19 cellular contexts compared by ENCODE assay signal in the genomic region with DNA sequence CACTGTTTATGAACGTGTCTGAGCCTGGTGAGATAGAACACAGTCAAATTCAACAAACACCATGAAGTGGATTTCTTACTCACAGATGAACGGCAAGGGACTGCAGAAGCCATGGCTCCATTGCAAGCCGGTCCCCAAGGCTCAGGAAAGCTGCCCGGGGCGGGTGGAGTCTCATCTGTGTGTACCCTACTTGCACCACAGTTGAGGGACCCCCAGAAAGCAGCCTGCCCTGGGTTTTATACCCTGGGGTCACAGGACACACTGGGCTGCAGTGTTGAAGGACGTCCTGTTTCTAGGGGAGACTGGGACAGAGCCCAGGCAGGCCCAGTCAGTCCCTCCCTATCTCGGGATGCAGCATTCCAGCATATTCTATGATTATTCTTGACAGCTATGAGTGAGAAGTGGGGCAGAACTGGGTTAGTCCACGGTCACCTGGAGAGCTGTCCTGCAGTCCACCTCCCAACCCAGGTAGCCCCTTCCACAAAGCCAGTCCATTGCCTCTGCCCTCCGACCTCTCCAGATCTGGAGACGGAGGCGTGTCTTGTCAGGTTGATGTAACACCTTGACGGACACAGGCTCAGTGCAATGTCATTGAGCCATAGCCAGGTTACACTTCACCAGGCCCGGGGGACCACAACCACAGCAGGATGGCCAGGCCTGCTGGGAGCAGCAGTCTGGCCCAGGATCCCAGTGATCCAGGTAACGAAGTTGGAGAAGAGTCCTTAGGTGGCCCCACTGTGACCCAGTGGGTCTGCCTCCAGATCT. TPM values are rescaled to one million over a fixed set of nuclear protein-coding genes. Genes with fewer than 3 reads are reported as not detected.
A peak's percentile ranks its signal among the peaks of the same experiment; 100 is the strongest.
DNase-seq lines count a peak whose midpoint lies in the region; ATAC-seq and TF ChIP-seq lines count a peak whose summit lies in the region.
"Had no signal": no experiment of that assay in that cellular context is flagged by ENCODE, and none has a peak within 500 bp of the region (broad histone marks: within the 10 kb centered on the region; RNA-seq: fewer than 3 reads in every experiment).

No MANE protein-coding gene starts in this region.

- peaks cover 5% of the 10 kb centered on the region for H3K36me3 Mint-ChIP-seq in activated T-cell treated with anti-CD3 and anti-CD28 coated beads, Interleukin-2, amount 50 U/mL, for 24 hours (ENCODE audit: low read depth)
- H3K36me3 Mint-ChIP-seq in activated naive CD8-positive, alpha-beta T cell, result peaks cover 2% of the 10 kb centered on the region
- peaks cover 3% of the 10 kb centered on the region for H3K36me3 Mint-ChIP-seq in progenitor cell of endocrine pancreas (ENCODE audit: insufficient read depth)
- H3K36me3 Mint-ChIP-seq: CD8-positive, alpha-beta T cell had no signal

- TF ChIP-seq CTCF in progenitor cell of endocrine pancreas (IDR thresholded peaks at IDR 0.05; ENCODE audit: unreplicated experiment), result no peak

- intact Hi-C loops in left colon (cut with DNase I, micrococcal nuclease), result no loop called here

- H3K36me3 ChIP-seq in mesodermal cell (ENCODE audit: control insufficient read depth, insufficient read depth, low read length), result no peaks in the 10 kb centered on the region
- H3K36me3 ChIP-seq: BLaER1 had no signal

- no peak overlapping the region for H3K4me3 Mint-ChIP-seq in activated T-cell treated with anti-CD3 and anti-CD28 coated beads, Interleukin-2, amount 50 U/mL, for 24 hours
- H3K4me3 Mint-ChIP-seq in activated naive CD8-positive, alpha-beta T cell, result peak overlapping the region; percentile 35
- H3K4me3 Mint-ChIP-seq in progenitor cell of endocrine pancreas (ENCODE audit: low read depth), result no peak overlapping the region
- H3K4me3 Mint-ChIP-seq: CD8-positive, alpha-beta T cell had no signal

- H3K27ac ChIP-seq in mesodermal cell (ENCODE audit: low read depth, low read length, severe bottlenecking), result peak overlapping the region; percentile 68
- H3K27ac ChIP-seq: BLaER1, KMS-11, RWPE1 had no signal

- no peak for DNase-seq in activated T-cell treated with anti-CD3 and anti-CD28 coated beads, Interleukin-2, amount 50 U/mL, for 24 hours
- no peak for DNase-seq in activated T-cell treated with anti-CD3 and anti-CD28 coated beads, Interleukin-2, amount 50 U/mL, for 48 hours
- no peak for DNase-seq in progenitor cell of endocrine pancreas (ENCODE audit: low spot score, unreplicated experiment)
- no peak for DNase-seq in left colon
- DNase-seq in kidney tubule cell (ENCODE audit: low spot score), result no peak
- DNase-seq: NCI-H1048, NCI-H1436 treated with DMSO at 0.1 percent for 48 hours, NCI-H2029 treated with DMSO at 0.1 percent for 48 hours, NCI-H2171 treated with DMSO at 0.1 percent for 48 hours, NCI-H510A, NCI-H774, PC-3 had no signal

- ATAC-seq in left colon (no peak), HG03571 (IDR thresholded peaks at IDR 0.05; ENCODE audit: unreplicated experiment) (no peak)
- ATAC-seq: CD8-positive, alpha-beta T cell; PC-3 had no signal

- H3K9me3 Mint-ChIP-seq in activated T-cell treated with anti-CD3 and anti-CD28 coated beads, Interleukin-2, amount 50 U/mL, for 24 hours, result no peaks in the 10 kb centered on the region
- H3K9me3 Mint-ChIP-seq in activated naive CD8-positive, alpha-beta T cell (ENCODE audit: low read depth), result no peaks in the 10 kb centered on the region
- no peaks in the 10 kb centered on the region for H3K9me3 Mint-ChIP-seq in progenitor cell of endocrine pancreas (ENCODE audit: low read depth)
- H3K9me3 Mint-ChIP-seq: CD8-positive, alpha-beta T cell had no signal

- peaks cover 7% of the 10 kb centered on the region for H3K4me1 ChIP-seq in mesodermal cell (ENCODE audit: control insufficient read depth, insufficient read depth, low read length, poor library complexity, severe bottlenecking)

- H3K27ac Mint-ChIP-seq in activated T-cell treated with anti-CD3 and anti-CD28 coated beads, Interleukin-2, amount 50 U/mL, for 24 hours, result peak overlapping the region; percentile 40
- H3K27ac Mint-ChIP-seq in activated naive CD8-positive, alpha-beta T cell, result no peak overlapping the region
- peak overlapping the region; percentile 73 for H3K27ac Mint-ChIP-seq in progenitor cell of endocrine pancreas
- H3K27ac Mint-ChIP-seq: CD8-positive, alpha-beta T cell had no signal

- no peaks in the 10 kb centered on the region for H3K9me3 ChIP-seq in mesodermal cell (ENCODE audit: control insufficient read depth, low read length)
- H3K9me3 ChIP-seq: BLaER1 had no signal

- H3K4me3 ChIP-seq in mesodermal cell (ENCODE audit: extremely low read depth, insufficient read depth, low read length, poor library complexity, severe bottlenecking), result no peak overlapping the region
- H3K4me3 ChIP-seq: BLaER1 had no signal

- peaks cover 32% of the 10 kb centered on the region for H3K4me1 Mint-ChIP-seq in activated T-cell treated with anti-CD3 and anti-CD28 coated beads, Interleukin-2, amount 50 U/mL, for 24 hours (ENCODE audit: low read depth)
- H3K4me1 Mint-ChIP-seq in activated naive CD8-positive, alpha-beta T cell (ENCODE audit: low read depth), result peaks cover 19% of the 10 kb centered on the region
- peaks cover 13% of the 10 kb centered on the region for H3K4me1 Mint-ChIP-seq in progenitor cell of endocrine pancreas (ENCODE audit: low read depth)

- WGBS in mesodermal cell (ENCODE audit: insufficient coverage in 2 of 2), 2 experiments, result 95 to 98% methylated on average over 11 of the region's 14 CpGs

- no peaks in the 10 kb centered on the region for H3K27me3 Mint-ChIP-seq in activated T-cell treated with anti-CD3 and anti-CD28 coated beads, Interleukin-2, amount 50 U/mL, for 24 hours
- no peaks in the 10 kb centered on the region for H3K27me3 Mint-ChIP-seq in activated naive CD8-positive, alpha-beta T cell
- H3K27me3 Mint-ChIP-seq in progenitor cell of endocrine pancreas, result no peaks in the 10 kb centered on the region

RNA-seq across cellular contexts. Expression of a gene that starts 35.5 kb away (rescaled TPM):
- 34.2 TPM for polyA plus RNA-seq in mesodermal cell (2013, experiment 1 of 2)
- polyA plus RNA-seq in mesodermal cell (2013, experiment 2 of 2), result 31.3 TPM
- total RNA-seq in progenitor cell of endocrine pancreas (40.4 and 42.5 TPM in 2 replicates), left colon (10 to 100 TPM; 42.7 to 44.3 TPM)

RNA-seq across cellular contexts. Expression of a gene that starts 40.9 kb away (rescaled TPM):
- 26.2 TPM for polyA plus RNA-seq in mesodermal cell (2013, experiment 1 of 2)
- polyA plus RNA-seq in mesodermal cell (2013, experiment 2 of 2), result 29.6 TPM
- total RNA-seq in progenitor cell of endocrine pancreas, result 57.4 and 61.6 TPM in 2 replicates
- 100 to 1,000 TPM; 168 to 208 TPM for total RNA-seq in left colon

RNA-seq across cellular contexts. Expression of a gene that starts 50.0 kb away (rescaled TPM):
- 0.22 TPM for polyA plus RNA-seq in mesodermal cell (2013, experiment 1 of 2)
- 0.25 TPM for polyA plus RNA-seq in mesodermal cell (2013, experiment 2 of 2)
- total RNA-seq in progenitor cell of endocrine pancreas (0.60 and 0.80 TPM in 2 replicates), left colon (under 1 TPM; 0.34 to 0.55 TPM)
